ENCODE assay signal across 8 cellular contexts in the genomic region with DNA sequence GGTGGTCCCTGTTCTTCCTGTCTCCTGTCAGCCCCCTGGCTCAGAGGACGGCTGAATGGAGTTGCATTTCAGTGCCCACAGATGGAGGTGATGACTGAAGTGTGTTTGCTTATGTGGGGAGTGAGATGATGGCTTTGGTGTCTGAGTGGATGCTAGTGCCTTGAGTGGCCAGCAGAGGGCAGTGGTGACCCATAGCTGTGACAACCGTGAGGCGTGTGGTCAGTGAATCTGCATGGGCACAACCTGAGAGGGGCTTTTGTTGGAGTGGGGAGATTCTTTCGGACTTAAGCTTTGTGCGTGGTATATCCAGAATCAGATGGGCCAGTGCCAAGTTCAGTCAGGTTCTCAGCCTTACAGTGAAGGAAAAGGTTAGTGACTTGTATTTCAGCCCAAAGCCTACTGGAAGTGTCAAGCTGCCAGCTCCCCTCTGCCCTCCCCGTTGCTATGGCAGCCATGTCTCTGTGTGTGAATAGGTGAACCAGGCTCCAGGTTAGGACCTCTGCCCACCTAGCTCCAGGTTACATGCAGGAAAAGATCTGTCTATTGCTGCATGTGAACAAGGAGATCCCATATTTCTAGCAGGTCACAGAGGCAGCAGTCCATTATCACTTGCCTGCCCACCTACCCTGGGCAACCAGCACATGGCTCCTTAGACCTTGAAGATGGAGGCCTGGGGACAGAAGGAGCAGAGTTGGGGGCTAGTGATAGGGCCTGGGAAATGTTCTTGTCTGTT. TPM values are rescaled to one million over a fixed set of nuclear protein-coding genes. Genes with fewer than 3 reads are reported as not detected.
DNase-seq lines count a peak whose midpoint lies in the region; ATAC-seq and TF ChIP-seq lines count a peak whose summit lies in the region.

No MANE protein-coding gene starts in this region.

- DNase-seq in HuH-7.5 (ENCODE audit: low spot score) (peak; percentile 70), activated T-cell treated with anti-CD3 and anti-CD28 coated beads for 24 hours (ENCODE audit: low read depth) (peak; percentile 48), myocyte (ENCODE audit: low read depth) (peak; percentile 82), suprapubic skin (ENCODE audit: low spot score in 2 of 2) (peak in 1 of 2 donors; percentile 77)

- no peaks in the 10 kb centered on the region for H3K79me2 ChIP-seq in OCI-LY1 (ENCODE audit: insufficient read depth, low read length)

- peak overlapping the region; percentile 20; the same call in 1 of the 2 replicates for H3K9ac ChIP-seq in OCI-LY1 (ENCODE audit: low read length)

- no peaks in the 10 kb centered on the region for H3K27me3 ChIP-seq in OCI-LY1 (ENCODE audit: insufficient read depth, low read length)
- no peaks in the 10 kb centered on the region for H3K27me3 ChIP-seq in suprapubic skin

- peaks cover 8% of the 10 kb centered on the region; the same call in 1 of the 2 replicates for H3K36me3 ChIP-seq in OCI-LY1 (ENCODE audit: insufficient read depth, low read length)
- peaks cover 7% of the 10 kb centered on the region for H3K36me3 ChIP-seq in suprapubic skin

- no peaks in the 10 kb centered on the region for H3K9me3 ChIP-seq in OCI-LY1 (ENCODE audit: low read length)
- no peaks in the 10 kb centered on the region for H3K9me3 ChIP-seq in suprapubic skin

- TF ChIP-seq POLR2A in suprapubic skin (IDR thresholded peaks at IDR 0.05) = no peak

- H2AFZ ChIP-seq in OCI-LY1 (ENCODE audit: low read length) = no peak overlapping the region

- H3K4me3 ChIP-seq in OCI-LY1 (ENCODE audit: low read depth, low read length, poor library complexity, severe bottlenecking) (no peak overlapping the region), suprapubic skin (no peak overlapping the region)

- H3K4me2 ChIP-seq in OCI-LY1 (ENCODE audit: low read length) = no peak overlapping the region

- no peak for TF ChIP-seq EP300 in suprapubic skin (IDR thresholded peaks at IDR 0.05)

- ATAC-seq in esophagus mucosa = peak; percentile 45
- no peak for ATAC-seq in GM21786 (IDR thresholded peaks at IDR 0.05; ENCODE audit: unreplicated experiment)

- H3K9me2 ChIP-seq in OCI-LY1 (ENCODE audit: low read depth, low read length) = no peaks in the 10 kb centered on the region

- peak overlapping the region; percentile 98 for H3K27ac ChIP-seq in OCI-LY1 (ENCODE audit: low read depth, low read length, poor library complexity, severe bottlenecking)
- H3K27ac ChIP-seq in suprapubic skin = no peak overlapping the region

- WGBS in suprapubic skin = 5% methylated on average over 6 of the region's 6 CpGs

- 0 out of 2 replicates have a peak, but pooled peaks cover 6% of the 10 kb centered on the region for H3F3A ChIP-seq in OCI-LY1 (ENCODE audit: insufficient read depth, low read length)

- H3K4me1 ChIP-seq in OCI-LY1 (ENCODE audit: insufficient read depth, low read length, severe bottlenecking) = peaks cover 54% of the 10 kb centered on the region
- H3K4me1 ChIP-seq in suprapubic skin = peaks cover 27% of the 10 kb centered on the region

- H4K20me1 ChIP-seq in OCI-LY1 (ENCODE audit: insufficient read depth, low read length) = no peaks in the 10 kb centered on the region

- TF ChIP-seq CTCF in GM12873 (IDR thresholded peaks at IDR 0.05; ENCODE audit: insufficient read depth, low read depth, low read length, missing control alignments) (peak; percentile 100), OCI-LY1 (IDR thresholded peaks at IDR 0.05; ENCODE audit: low read length) (peak; percentile 98), suprapubic skin (IDR thresholded peaks at IDR 0.05) (peak; percentile 95 to 96)

RNA-seq across cellular contexts. Expression of gene CXXC5, which starts 14.7 kb away (rescaled TPM):
- total RNA-seq in esophagus mucosa (22.6 TPM), myocyte (246 and 253 TPM in 2 replicates), suprapubic skin (10 to 100 TPM; 21.8 to 40.6 (median 30.1) TPM)
- polyA plus RNA-seq in myocyte (2012) = 186 TPM
